Comparison of ENCODE assay signal across 8 cellular contexts in genomic region chr2:25674003-25674362, GRCh38. TPM values are rescaled to one million over a fixed set of nuclear protein-coding genes. Genes with fewer than 3 reads are reported as not detected.
DNase-seq lines count a peak whose midpoint lies in the region; ATAC-seq, FAIRE-seq and TF ChIP-seq lines count a peak whose summit lies in the region.

No MANE protein-coding gene starts in this region.

- no peak for FAIRE-seq in H1 (lab: Jason Lieb, UNC)

- peaks cover 0 to 2% (median 0%) of the 10 kb centered on the region in 7 donors for H3K9me3 Mint-ChIP-seq in CD4-positive, CD25-positive, alpha-beta regulatory T cell

- ATAC-seq in CD4-positive, CD25-positive, alpha-beta regulatory T cell (ENCODE audit: low read depth in 2 of 2): no peak
- ATAC-seq in GM21515 (IDR thresholded peaks at IDR 0.05; ENCODE audit: unreplicated experiment): no peak

- no peak overlapping the region for H3K27ac ChIP-seq in CD4-positive, CD25-positive, alpha-beta regulatory T cell (ENCODE audit: insufficient read depth, low read length, poor library complexity, severe bottlenecking)
- no peak overlapping the region for H3K27ac ChIP-seq in H1 (ENCODE audit: low read depth, low read length)

- H3K4me3 Mint-ChIP-seq in CD4-positive, CD25-positive, alpha-beta regulatory T cell: peak overlapping the region; percentile 75 to 93 (median 90)

- peaks cover 1 to 2% of the 10 kb centered on the region in 2 experiments for H4K20me1 ChIP-seq in H1 (replicated peaks in 1 of 2; ENCODE audit: control insufficient read depth in 1 of 2, insufficient read depth in 2 of 2, low read length in 2 of 2)

- H3K9ac ChIP-seq in H1 (replicated peaks in 1 of 4; ENCODE audit: extremely low read depth in 1 of 4, low read depth in 3 of 4, low read length in 3 of 4): peak overlapping the region in 3 of 4 experiments; percentile 49 to 58 (median 56); a peak in 4 of 7 replicates

- H3K4me2 ChIP-seq in H1 (ENCODE audit: insufficient read depth in 1 of 2, low read depth in 2 of 2, low read length in 2 of 2): peak overlapping the region; percentile 65 to 89

- no peaks in the 10 kb centered on the region for H3K9me3 ChIP-seq in CD4-positive, CD25-positive, alpha-beta regulatory T cell (ENCODE audit: control insufficient read depth in 2 of 2, low read length in 2 of 2)
- H3K9me3 ChIP-seq in H1 (ENCODE audit: insufficient read depth in 2 of 2, low read depth in 1 of 2, low read length in 1 of 2): no peaks in the 10 kb centered on the region

- peak overlapping the region; percentile 94; the same call in 1 of the 2 replicates for H2BK12ac ChIP-seq in H1 (ENCODE audit: low read depth, low read length)

- TF ChIP-seq CTCF in NB4 (IDR thresholded peaks at IDR 0.05; ENCODE audit: low read depth, low read length): no peak
- no peak for TF ChIP-seq CTCF in H1 (IDR thresholded peaks at IDR 0.05; ENCODE audit: control extremely low read depth in 1 of 3, insufficient read depth in 1 of 3, low read depth in 1 of 3, low read length in 3 of 3)

- H4K5ac ChIP-seq in H1 (ENCODE audit: insufficient read length, low read depth, low read length): peak overlapping the region; percentile 17

- H2BK20ac ChIP-seq in H1 (ENCODE audit: low read length): no peak overlapping the region

- TF ChIP-seq POLR2A in NB4 (IDR thresholded peaks at IDR 0.05; ENCODE audit: extremely low read depth, insufficient read length): no peak
- no peak for TF ChIP-seq POLR2A in H1 (IDR thresholded peaks at IDR 0.05; ENCODE audit: control extremely low read depth in 1 of 2, low read depth in 2 of 2, low read length in 2 of 2)

- no peaks in the 10 kb centered on the region for H3K36me3 ChIP-seq in CD4-positive, CD25-positive, alpha-beta regulatory T cell (ENCODE audit: control insufficient read depth, insufficient read depth, low read length)
- no peaks in the 10 kb centered on the region for H3K36me3 ChIP-seq in H1 (ENCODE audit: control insufficient read depth in 2 of 4, insufficient read depth in 4 of 4, low read length in 3 of 4)

- H2BK120ac ChIP-seq in H1 (replicated peaks; ENCODE audit: low read depth, low read length): no peak overlapping the region

- H3K4me1 ChIP-seq in CD4-positive, CD25-positive, alpha-beta regulatory T cell (ENCODE audit: control insufficient read depth, insufficient read depth, low read length, poor library complexity, severe bottlenecking): peaks cover 13% of the 10 kb centered on the region
- H3K4me1 ChIP-seq in H1 (replicated peaks in 1 of 4; ENCODE audit: control insufficient read depth in 3 of 4, insufficient read depth in 4 of 4, low read length in 3 of 4): peaks cover 11 to 22% (median 14%) of the 10 kb centered on the region in 4 experiments; a peak in 6 of 7 replicates

- H2AK5ac ChIP-seq in H1 (ENCODE audit: low read depth, low read length): no peak overlapping the region

- peak overlapping the region; percentile 48 to 78 (median 63) for H3K27ac Mint-ChIP-seq in CD4-positive, CD25-positive, alpha-beta regulatory T cell

- H3K18ac ChIP-seq in H1 (ENCODE audit: extremely low read depth, low read length): peak overlapping the region; percentile 41

- peak overlapping the region; percentile 59 for H3K56ac ChIP-seq in H1 (replicated peaks; ENCODE audit: insufficient read length, low read depth, low read length)

- H4K8ac ChIP-seq in H1 (ENCODE audit: extremely low read depth, insufficient read depth, low read length): peak overlapping the region; percentile 97

- peak overlapping the region; percentile 85; the same call in 1 of the 2 replicates for H2BK15ac ChIP-seq in H1 (ENCODE audit: low read length)

- H2AFZ ChIP-seq in H1 (ENCODE audit: low read length): peak overlapping the region; percentile 82

- H2BK5ac ChIP-seq in H1 (ENCODE audit: low read depth, low read length): no peak overlapping the region

- CTCF ChIA-PET in H1 (lab: Charles Lee; ENCODE audit: partially characterized antibody): interaction anchor here (0.6 to 4.3 kb wide), 5 partner anchors 9 to 150 kb away, joined by 3 to 26 read pairs (median 4); no protein-coding TSS in a partner anchor

- H3K23ac ChIP-seq in H1 (ENCODE audit: insufficient read length): no peak overlapping the region

- H3K14ac ChIP-seq in H1 (ENCODE audit: insufficient read length): no peak overlapping the region

- H3K79me1 ChIP-seq in H1 (ENCODE audit: low read depth, low read length): no peaks in the 10 kb centered on the region

- DNase-seq in CD4-positive, CD25-positive, alpha-beta regulatory T cell: no peak
- no peak for DNase-seq in NB4 (ENCODE audit: low read depth)
- no peak for DNase-seq in H1 (ENCODE audit: low read depth in 1 of 2, low spot score in 2 of 2)
- peak; percentile 65 for DNase-seq in occipital lobe (lab: John Stamatoyannopoulos, UW)
- no peak for DNase-seq in SK-N-DZ (ENCODE audit: low spot score)
- DNase-seq in NCI-H774 (lab: John Stamatoyannopoulos, UW): no peak
- no peak for DNase-seq in effector CD8-positive, alpha-beta T cell (lab: John Stamatoyannopoulos, UW)

- WGBS in H1 (ENCODE audit: extremely low coverage in 1 of 2, insufficient coverage in 1 of 2, insufficient read length in 1 of 2, insufficient replicate concordance in 2 of 2, low coverage in 1 of 2, low lambda C conversion rate in 2 of 2, missing lambda C conversion rate in 1 of 2), 2 experiments: 22% methylated on average over 18 of the region's 18 CpGs; no CpG with 5 or more reads in 1 of the 2 experiments

- no peaks in the 10 kb centered on the region for H3K36me3 Mint-ChIP-seq in CD4-positive, CD25-positive, alpha-beta regulatory T cell

- H3K27me3 Mint-ChIP-seq in CD4-positive, CD25-positive, alpha-beta regulatory T cell: peaks cover 13% of the 10 kb centered on the region

- H3K4me3 ChIP-seq in CD4-positive, CD25-positive, alpha-beta regulatory T cell (ENCODE audit: low read depth, low read length): peak overlapping the region; percentile 65
- peak overlapping the region; percentile 25 for H3K4me3 ChIP-seq in NB4 (ENCODE audit: low read depth, low read length)
- H3K4me3 ChIP-seq in H1 (ENCODE audit: extremely low read depth in 1 of 4, insufficient read depth in 2 of 4, low read depth in 3 of 4, low read length in 4 of 4): peak overlapping the region; percentile 37 to 62 (median 56)

- no peak overlapping the region for H3K4ac ChIP-seq in H1 (replicated peaks; ENCODE audit: insufficient read length, low read depth, low read length)

- POLR2A ChIA-PET in H1 (lab: Charles Lee; ENCODE audit: partially characterized antibody): interaction anchor here (0.8 to 2.6 kb wide), 6 partner anchors 9 to 47 kb away, joined by 3 to 11 read pairs (median 4); no protein-coding TSS in a partner anchor

- TF ChIP-seq EP300 in H1 (IDR thresholded peaks at IDR 0.05; ENCODE audit: borderline replicate concordance in 1 of 2, low read depth in 2 of 2, low read length in 2 of 2): no peak

- peaks cover 4 to 34% of the 10 kb centered on the region in 2 experiments; a peak in 3 of 4 replicates for H3K79me2 ChIP-seq in H1 (ENCODE audit: control insufficient read depth in 1 of 2, insufficient read depth in 2 of 2, low read length in 2 of 2)

- H3K4me1 Mint-ChIP-seq in CD4-positive, CD25-positive, alpha-beta regulatory T cell: peaks cover 9 to 46% (median 29%) of the 10 kb centered on the region in 4 donors

- no peaks in the 10 kb centered on the region for H3K27me3 ChIP-seq in CD4-positive, CD25-positive, alpha-beta regulatory T cell (ENCODE audit: control insufficient read depth, insufficient read depth, low read length)
- H3K27me3 ChIP-seq in H1 (replicated peaks in 1 of 4; ENCODE audit: control insufficient read depth in 3 of 4, extremely low read depth in 1 of 4, insufficient read depth in 3 of 4, low read length in 3 of 4): peaks cover 0 to 17% (median 9%) of the 10 kb centered on the region in 4 experiments; a peak in 5 of 7 replicates

- H3K23me2 ChIP-seq in H1 (ENCODE audit: low read depth, low read length): peaks cover 8% of the 10 kb centered on the region; the same call in 1 of the 2 replicates

- no peak for TF ChIP-seq RAD21 in H1 (IDR thresholded peaks at IDR 0.05 in 1 of 2, conservative IDR thresholded peaks at IDR 0.05 in 1 of 2; ENCODE audit: low read depth in 2 of 2, low read length in 2 of 2)

- peak overlapping the region; percentile 93 for H4K91ac ChIP-seq in H1 (replicated peaks; ENCODE audit: insufficient read length, low read length)

TF ChIP-seq in H1, 55 proteins besides CTCF, POLR2A, EP300 and RAD21:
- TF ChIP-seq RBBP5 (IDR thresholded peaks at IDR 0.05; ENCODE audit: borderline replicate concordance, low read depth, low read length) (no peak), E2F6 (IDR thresholded peaks at IDR 0.05) (peak; percentile 94; the same call in 1 of the 2 replicates), KDM4A (IDR thresholded peaks at IDR 0.05; ENCODE audit: low read depth, low read length, severe bottlenecking) (peak; percentile 3), PHF8 (conservative IDR thresholded peaks at IDR 0.05; ENCODE audit: low read depth, low read length) (0 out of 2 replicates have a peak, but pooled peaks have one; percentile 1)

RNA-seq across cellular contexts. Expression of gene DTNB, which starts 0.6 kb away (rescaled TPM):
- total RNA-seq in CD4-positive, CD25-positive, alpha-beta regulatory T cell: 50.1 TPM
- polyA plus RNA-seq in CD4-positive, CD25-positive, alpha-beta regulatory T cell: 10 to 100 TPM; 11.5 to 19.4 (median 14.7) TPM
- 40.5 and 49.5 TPM in 2 replicates for total RNA-seq in H1 (2021; fragmentation: NEBNext Ultra II Directional; extraction: Animal tissue kit (Norgen Biotek cat#: 25700))
- 39.6 and 44.7 TPM in 2 replicates for polyA plus RNA-seq in H1 (2011; rRNA removed)
- 50.2 TPM for polyA plus RNA-seq in H1 (2011; cell fraction: cytosol; rRNA removed)
- 88.6 TPM for polyA plus RNA-seq in H1 (2011; cell fraction: nucleus; rRNA removed)
- polyA plus RNA-seq in H1 (2012, experiment 1 of 2): 34.3 to 53.4 TPM (median 49.9 TPM) in 4 replicates
- 24.6 TPM for polyA plus RNA-seq in H1 (2012, experiment 2 of 2)
- 34.4 TPM for polyA plus RNA-seq in H1 (2013, experiment 1 of 2)
- polyA plus RNA-seq in H1 (2013, experiment 2 of 2): 37.9 TPM
- polyA minus RNA-seq in H1 (2011; rRNA and poly(A)+ RNA removed): 81.2 and 107 TPM in 2 replicates
- 33.9 TPM for polyA minus RNA-seq in H1 (2011; cell fraction: cytosol; rRNA and poly(A)+ RNA removed)
- 141 TPM for polyA minus RNA-seq in H1 (2011; cell fraction: nucleus; rRNA and poly(A)+ RNA removed)
- 21.7 TPM for total RNA-seq in occipital lobe
- polyA plus RNA-seq in SK-N-DZ (2014; cell fraction: cytosol; rRNA removed): 12.9 and 13.8 TPM in 2 replicates
- 13.7 and 15.6 TPM in 2 replicates for polyA plus RNA-seq in SK-N-DZ (2014; cell fraction: nucleus; rRNA removed)
